ENCODE assay signal across 1 cellular context in genomic region chr22:28788601-28789000, GRCh38.
TF ChIP-seq lines count a peak whose summit lies in the region.

No MANE protein-coding gene starts in this region.

TF ChIP-seq in GM12878, 131 proteins besides CTCF, POLR2A, EP300 and RAD21:
- TF ChIP-seq MEF2B (IDR thresholded peaks at IDR 0.05; ENCODE audit: partially characterized antibody, poor library complexity, severe bottlenecking): peak; percentile 51
- no peak for TF ChIP-seq ZNF24 (IDR thresholded peaks at IDR 0.05)
